ENCODE assay signal across 27 cellular contexts in the genomic region with DNA sequence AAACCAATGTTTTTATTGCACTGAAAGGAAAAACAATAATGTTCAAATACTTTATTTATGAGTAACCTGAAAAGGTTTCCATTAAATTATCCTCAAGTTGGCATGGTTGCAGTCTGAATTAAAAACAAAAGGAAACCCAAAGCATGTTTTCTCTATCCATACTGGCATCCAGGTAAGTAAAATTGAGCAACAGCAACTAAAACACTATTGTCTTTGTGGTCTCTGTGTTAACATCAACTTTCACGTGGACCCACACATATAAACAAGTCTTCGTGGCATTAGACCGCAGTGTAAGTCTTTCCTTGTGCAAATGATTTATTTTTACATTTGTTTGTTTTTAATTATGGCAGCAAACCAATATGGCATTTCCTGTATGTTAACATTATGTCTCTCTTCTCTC.
"Had no signal": no experiment of that assay in that cellular context is flagged by ENCODE, and none has a peak within 500 bp of the region (broad histone marks: within the 10 kb centered on the region; RNA-seq: fewer than 3 reads in every experiment).

No MANE protein-coding gene starts in this region.

- H3K4me1 ChIP-seq: parathyroid adenoma, spleen, suprapubic skin, upper lobe of right lung had no signal

- H3K9ac ChIP-seq: parathyroid adenoma had no signal

- H3K4me3 Mint-ChIP-seq: activated naive CD4-positive, alpha-beta T cell treated with anti-CD3 and anti-CD28 coated beads for 36 hours; activated naive CD8-positive, alpha-beta T cell treated with anti-CD3 and anti-CD28 coated beads for 36 hours; naive thymus-derived CD4-positive, alpha-beta T cell; T-helper 1 cell treated with Interleukin-12 subunit alpha and Interleukin-12 subunit beta and Interleukin-4 antibody, amounts not matched to agents 30 μg/mL and 1 μg/mL, for 36 hours had no signal

- H3K9me3 ChIP-seq: suprapubic skin, tibial artery, upper lobe of right lung had no signal

- H3K27ac Mint-ChIP-seq: activated naive CD4-positive, alpha-beta T cell treated with anti-CD3 and anti-CD28 coated beads for 36 hours; activated naive CD8-positive, alpha-beta T cell treated with anti-CD3 and anti-CD28 coated beads for 36 hours; naive thymus-derived CD4-positive, alpha-beta T cell; T-helper 1 cell treated with Interleukin-12 subunit alpha and Interleukin-12 subunit beta and Interleukin-4 antibody, amounts not matched to agents 30 μg/mL and 1 μg/mL, for 36 hours had no signal

- H3K27me3 ChIP-seq: brain microvascular endothelial cell, spleen, suprapubic skin, tibial artery, upper lobe of right lung had no signal

- ATAC-seq: left colon; naive thymus-derived CD4-positive, alpha-beta T cell; right cardiac atrium; upper lobe of right lung had no signal

- H3K4me1 Mint-ChIP-seq: activated naive CD8-positive, alpha-beta T cell treated with anti-CD3 and anti-CD28 coated beads for 36 hours had no signal

- DNase-seq: activated CD4-positive, alpha-beta T cell treated with anti-CD3 and anti-CD28 coated beads for 4 hours; activated CD4-positive, alpha-beta T cell treated with anti-CD3 and anti-CD28 coated beads, Interleukin-2, amount 50 U/mL, for 4 hours; activated effector memory CD4-positive, alpha-beta T cell treated with Interleukin-2 at 50 U/mL for 16 hours; activated naive CD4-positive, alpha-beta T cell treated with anti-CD3 and anti-CD28 coated beads for 36 hours; activated naive CD8-positive, alpha-beta T cell treated with anti-CD3 and anti-CD28 coated beads for 36 hours; amniotic stem cell; brain microvascular endothelial cell; central memory CD4-positive, alpha-beta T cell; glutamatergic neuron; left colon; midbrain; naive thymus-derived CD4-positive, alpha-beta T cell; right cardiac atrium; spleen; stimulated activated naive CD4-positive, alpha-beta T cell; T-helper 9 cell; tibial artery; upper lobe of right lung had no signal

- H3K36me3 ChIP-seq: brain microvascular endothelial cell, spleen, suprapubic skin, tibial artery, upper lobe of right lung had no signal

- H3K36me3 Mint-ChIP-seq: activated naive CD8-positive, alpha-beta T cell treated with anti-CD3 and anti-CD28 coated beads for 36 hours had no signal

- H3K4me3 ChIP-seq: spleen, suprapubic skin, tibial artery, upper lobe of right lung had no signal

- FAIRE-seq: astrocyte, endothelial cell of umbilical vein, frontal cortex, keratinocyte, TTC549 had no signal

- H2AFZ ChIP-seq: parathyroid adenoma had no signal

- H3K79me2 ChIP-seq: parathyroid adenoma had no signal

- H3K27ac ChIP-seq: brain microvascular endothelial cell, parathyroid adenoma, spleen, suprapubic skin, tibial artery, upper lobe of right lung, VCaP had no signal
